Comparison of ENCODE assay signal across 24 cellular contexts in the genomic region with DNA sequence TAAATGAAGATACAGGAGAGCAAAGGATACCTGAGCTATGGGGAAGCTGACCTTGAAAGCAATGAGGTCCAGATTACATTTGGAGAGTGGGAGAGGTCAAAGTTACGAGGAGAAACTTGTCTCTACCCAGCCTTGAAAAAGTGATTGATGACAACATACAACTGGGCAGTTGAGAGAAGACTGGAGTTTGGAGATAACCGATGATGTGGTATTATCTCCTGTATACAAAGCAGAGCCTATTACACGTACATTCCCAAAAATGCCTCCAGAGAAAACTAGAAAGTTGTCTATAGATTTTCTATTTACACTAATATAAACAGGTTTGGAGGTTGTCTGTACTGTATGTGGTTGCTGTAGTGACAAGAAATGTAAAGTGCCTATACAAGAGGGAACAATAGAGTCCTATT.
"Had no signal": no experiment of that assay in that cellular context is flagged by ENCODE, and none has a peak within 500 bp of the region (broad histone marks: within the 10 kb centered on the region; RNA-seq: fewer than 3 reads in every experiment).

No MANE protein-coding gene starts in this region.

- H3K27me3 ChIP-seq: dorsolateral prefrontal cortex, esophagus squamous epithelium, gastrocnemius medialis, heart right ventricle, left lung had no signal

- DNase-seq: dermis blood vessel endothelial cell; dorsolateral prefrontal cortex; effector CD4-positive, alpha-beta T cell; effector memory CD4-positive, alpha-beta T cell; esophagus squamous epithelium; foreskin fibroblast; foreskin melanocyte; gastrocnemius medialis; glutamatergic neuron; head of caudate nucleus; heart right ventricle; hippocampal formation; left cardiac atrium; left lung; left ventricle myocardium superior; lower lobe of right lung; mesenchymal stem cell; midbrain had no signal

- ATAC-seq: esophagus mucosa, gastrocnemius medialis, heart right ventricle, left cardiac atrium, left lung, left ventricle myocardium superior, lower lobe of right lung had no signal

- H3K4me3 ChIP-seq: coronary artery, dorsolateral prefrontal cortex, esophagus squamous epithelium, gastrocnemius medialis, heart right ventricle, left lung, lower lobe of right lung had no signal

- H3K9me3 ChIP-seq: esophagus squamous epithelium, gastrocnemius medialis, heart right ventricle, left lung, lower lobe of right lung had no signal

- FAIRE-seq: colon, endothelial cell of umbilical vein, islet of Langerhans, keratinocyte had no signal

- H3K27ac ChIP-seq: coronary artery, dorsolateral prefrontal cortex, esophagus squamous epithelium, gastrocnemius medialis, heart right ventricle, left lung, lower lobe of right lung had no signal

- H3K4me1 ChIP-seq: esophagus squamous epithelium, left lung, lower lobe of right lung had no signal
